ENCODE assay signal across 27 cellular contexts in genomic region chr18:48578289-48578688, GRCh38.
"Had no signal": no experiment of that assay in that cellular context is flagged by ENCODE, and none has a peak within 500 bp of the region (broad histone marks: within the 10 kb centered on the region; RNA-seq: fewer than 3 reads in every experiment).

No MANE protein-coding gene starts in this region.

- H3K9me3 Mint-ChIP-seq: natural killer cell, type B pancreatic cell had no signal

- FAIRE-seq: small intestine had no signal

- H3K4me3 ChIP-seq: neural progenitor cell, ovary, psoas muscle, right lobe of liver, sigmoid colon, stomach, testis, tibial artery, transverse colon, upper lobe of right lung, uterus had no signal

- H3K36me3 Mint-ChIP-seq: natural killer cell; stimulated activated effector memory CD8-positive, alpha-beta T cell treated with anti-CD3 and anti-CD28 coated beads, Interleukin-12 subunit alpha, Interleukin-12 subunit beta, amount 100 ng/mL, for 72 hours had no signal

- H3K27ac Mint-ChIP-seq: natural killer cell; neural progenitor cell; progenitor cell of endocrine pancreas; stimulated activated effector memory CD8-positive, alpha-beta T cell treated with anti-CD3 and anti-CD28 coated beads, Interleukin-12 subunit alpha, Interleukin-12 subunit beta, amount 100 ng/mL, for 72 hours; stimulated activated naive B cell treated with anti-CD40 and anti-IgM and Interleukin-4, amounts not matched to agents 10 μg/mL and 1 μg/mL and 100 μg/mL, for 72 hours; stimulated activated naive CD8-positive, alpha-beta T cell treated with anti-CD3 and anti-CD28 coated beads, Interleukin-15, Interleukin-2, amounts not matched to agents 100 ng/mL and 50 ng/mL, for 24 hours; type B pancreatic cell had no signal

- H3K27ac ChIP-seq: neural progenitor cell, ovary, parathyroid adenoma, psoas muscle, sigmoid colon, stomach, testis, tibial artery, transverse colon, upper lobe of right lung, uterus had no signal

- H3K4me1 ChIP-seq: parathyroid adenoma, transverse colon, upper lobe of right lung had no signal

- H3K36me3 ChIP-seq: neural progenitor cell, ovary, right lobe of liver, sigmoid colon, transverse colon, upper lobe of right lung, uterus had no signal

- H3K4me1 Mint-ChIP-seq: natural killer cell had no signal

- H3K4me3 Mint-ChIP-seq: natural killer cell; nephron; neural progenitor cell; stimulated activated effector memory CD8-positive, alpha-beta T cell treated with anti-CD3 and anti-CD28 coated beads, Interleukin-12 subunit alpha, Interleukin-12 subunit beta, amount 100 ng/mL, for 72 hours; stimulated activated naive B cell treated with anti-CD40 and anti-IgM and Interleukin-4, amounts not matched to agents 10 μg/mL and 1 μg/mL and 100 μg/mL, for 72 hours; stimulated activated naive CD8-positive, alpha-beta T cell treated with anti-CD3 and anti-CD28 coated beads, Interleukin-15, Interleukin-2, amounts not matched to agents 100 ng/mL and 50 ng/mL, for 24 hours; type B pancreatic cell had no signal

- H3K9me3 ChIP-seq: ovary, psoas muscle, right lobe of liver, sigmoid colon, stomach, testis, tibial artery, transverse colon, upper lobe of right lung, uterus had no signal

- ATAC-seq: natural killer cell; psoas muscle; right cardiac atrium; right lobe of liver; stimulated activated effector memory CD8-positive, alpha-beta T cell treated with anti-CD3 and anti-CD28 coated beads, Interleukin-12 subunit alpha, Interleukin-12 subunit beta, amount 100 ng/mL, for 72 hours; stimulated activated naive B cell treated with anti-CD40 and anti-IgM and Interleukin-4, amounts not matched to agents 10 μg/mL and 1 μg/mL and 100 μg/mL, for 72 hours; upper lobe of right lung had no signal

- DNase-seq: natural killer cell; occipital lobe; ovary; psoas muscle; right cardiac atrium; sigmoid colon; small intestine; stimulated activated CD4-positive, alpha-beta T cell treated with anti-CD3 and anti-CD28 coated beads, Interleukin-15, amount 100 ng/mL, for 24 hours; stimulated activated CD4-positive, alpha-beta T cell treated with anti-CD3 and anti-CD28 coated beads, Interleukin-2, amount 100 ng/mL, for 24 hours; stimulated activated CD4-positive, alpha-beta T cell treated with anti-CD3 and anti-CD28 coated beads, Interleukin-2, amount 100 ng/mL, for 48 hours; stimulated activated CD4-positive, alpha-beta T cell treated with anti-CD3 and anti-CD28 coated beads, Interleukin-4, amount 100 ng/mL, for 24 hours; stimulated activated naive B cell treated with anti-CD40 and anti-IgM and Interleukin-4, amounts not matched to agents 10 μg/mL and 1 μg/mL and 100 μg/mL, for 72 hours; stimulated activated naive CD4-positive, alpha-beta T cell treated with Interleukin-2 at 50 U/mL for 16 hours; stomach; testis; tibial artery; transverse colon; upper lobe of right lung; uterus had no signal

- H3K27me3 ChIP-seq: neural progenitor cell, ovary, right lobe of liver, sigmoid colon, stomach, testis, tibial artery, transverse colon, upper lobe of right lung, uterus had no signal

- H3K27me3 Mint-ChIP-seq: progenitor cell of endocrine pancreas; stimulated activated naive B cell treated with anti-CD40 and anti-IgM and Interleukin-4, amounts not matched to agents 10 μg/mL and 1 μg/mL and 100 μg/mL, for 72 hours; stimulated activated naive CD8-positive, alpha-beta T cell treated with anti-CD3 and anti-CD28 coated beads, Interleukin-15, Interleukin-2, amounts not matched to agents 100 ng/mL and 50 ng/mL, for 24 hours; type B pancreatic cell had no signal
